In the genomic region with DNA sequence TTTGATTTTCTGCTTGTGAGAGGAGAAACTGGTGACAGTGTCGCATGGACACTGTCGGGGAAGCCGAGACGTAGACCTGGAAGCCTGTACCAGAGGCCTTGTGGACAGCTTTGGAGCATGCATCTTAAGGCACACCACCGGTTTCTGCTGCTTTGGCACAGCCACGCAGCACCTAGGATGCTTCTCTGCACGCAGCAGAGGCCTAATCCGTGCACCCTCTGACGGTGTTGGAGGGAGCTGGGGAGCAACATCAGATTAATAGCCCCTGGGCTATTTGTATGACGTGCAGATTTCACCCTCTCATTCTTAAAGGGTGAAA, we compare ENCODE assay signal across 8 cellular contexts. TPM values are rescaled to one million over a fixed set of nuclear protein-coding genes. Genes with fewer than 3 reads are reported as not detected.
A peak's percentile ranks its signal among the peaks of the same experiment; 100 is the strongest.
DNase-seq lines count a peak whose midpoint lies in the region; ATAC-seq and TF ChIP-seq lines count a peak whose summit lies in the region.

No MANE protein-coding gene starts in this region.

- peak overlapping the region; percentile 59; the same call in 1 of the 2 replicates for H3K27ac ChIP-seq in SJSA1
- peak overlapping the region; percentile 71 for H3K27ac ChIP-seq in rectal smooth muscle tissue (ENCODE audit: low read depth, low read length)

- H3K9me3 ChIP-seq in SJSA1 (replicated peaks) = no peaks in the 10 kb centered on the region

- H3K9me3 Mint-ChIP-seq in activated naive CD4-positive, alpha-beta T cell treated with anti-CD3 and anti-CD28 coated beads, Interleukin-2, amount 50 U/mL, for 24 hours = no peaks in the 10 kb centered on the region

- H3K4me1 ChIP-seq in SJSA1 (replicated peaks) = peaks cover 32% of the 10 kb centered on the region
- H3K4me1 ChIP-seq in rectal smooth muscle tissue (ENCODE audit: control insufficient read depth, insufficient read depth, low read length) = peaks cover 7% of the 10 kb centered on the region

- H3K36me3 ChIP-seq in SJSA1 (peaks cover 21% of the 10 kb centered on the region), rectal smooth muscle tissue (ENCODE audit: control insufficient read depth, insufficient read depth, low read length) (peaks cover under 1% of the 10 kb centered on the region)

- peak overlapping the region; percentile 84 for H3K27ac Mint-ChIP-seq in activated naive CD4-positive, alpha-beta T cell treated with anti-CD3 and anti-CD28 coated beads, Interleukin-2, amount 50 U/mL, for 24 hours

- TF ChIP-seq CTCF in fibroblast of pulmonary artery (IDR thresholded peaks at IDR 0.05; ENCODE audit: low read length, missing control alignments) = no peak

- H3K36me3 Mint-ChIP-seq in activated naive CD4-positive, alpha-beta T cell treated with anti-CD3 and anti-CD28 coated beads, Interleukin-2, amount 50 U/mL, for 24 hours = no peaks in the 10 kb centered on the region

- DNase-seq in activated naive CD4-positive, alpha-beta T cell (lab: John Stamatoyannopoulos, UW) = no peak
- no peak for DNase-seq in SJSA1 (ENCODE audit: low read depth in 1 of 2, low spot score in 2 of 2)
- DNase-seq in fibroblast of pulmonary artery (ENCODE audit: low read depth) = no peak
- DNase-seq in DMS 273 treated with DMSO at 0.1 percent for 48 hours (lab: John Stamatoyannopoulos, UW) = no peak
- DNase-seq in islet precursor cell = no peak

- no peaks in the 10 kb centered on the region for H3K27me3 Mint-ChIP-seq in activated naive CD4-positive, alpha-beta T cell treated with anti-CD3 and anti-CD28 coated beads, Interleukin-2, amount 50 U/mL, for 24 hours

- no peaks in the 10 kb centered on the region for H3K27me3 ChIP-seq in SJSA1 (replicated peaks)
- no peaks in the 10 kb centered on the region for H3K27me3 ChIP-seq in rectal smooth muscle tissue (ENCODE audit: control insufficient read depth, insufficient read depth, low read length)

- H3K4me3 Mint-ChIP-seq in activated naive CD4-positive, alpha-beta T cell treated with anti-CD3 and anti-CD28 coated beads, Interleukin-2, amount 50 U/mL, for 24 hours = peak overlapping the region; percentile 94

- peak; percentile 29 for ATAC-seq in HG02884 (IDR thresholded peaks at IDR 0.05; ENCODE audit: unreplicated experiment)

- H3K9ac ChIP-seq in rectal smooth muscle tissue (ENCODE audit: low read length) = no peak overlapping the region

- H3K4me1 Mint-ChIP-seq in activated naive CD4-positive, alpha-beta T cell treated with anti-CD3 and anti-CD28 coated beads, Interleukin-2, amount 50 U/mL, for 24 hours = peaks cover 16% of the 10 kb centered on the region

- H3K4me3 ChIP-seq in SJSA1 = peak overlapping the region; percentile 62
- H3K4me3 ChIP-seq in fibroblast of pulmonary artery (replicated peaks; ENCODE audit: low read depth, low read length) = peak overlapping the region; percentile 78
- H3K4me3 ChIP-seq in rectal smooth muscle tissue (ENCODE audit: low read length) = peak overlapping the region; percentile 69

RNA-seq across cellular contexts. Expression of a gene that starts 30.3 kb away (rescaled TPM):
- not detected in 2 replicates for total RNA-seq in SJSA1 (2014; rRNA removed; shearing (Covaris generic))

RNA-seq across cellular contexts. Expression of a gene that starts 46.5 kb away (rescaled TPM):
- total RNA-seq in SJSA1 (2014; rRNA removed; shearing (Covaris generic)) = not detected in 2 replicates
